14 cellular contexts compared by ENCODE assay signal in genomic region chr17:28864991-28865849, GRCh38. TPM values are rescaled to one million over a fixed set of nuclear protein-coding genes. Genes with fewer than 3 reads are reported as not detected.
DNase-seq lines count a peak whose midpoint lies in the region; ATAC-seq, FAIRE-seq and TF ChIP-seq lines count a peak whose summit lies in the region.
"Had no signal": no experiment of that assay in that cellular context is flagged by ENCODE, and none has a peak within 500 bp of the region (broad histone marks: within the 10 kb centered on the region; RNA-seq: fewer than 3 reads in every experiment).

No MANE protein-coding gene starts in this region.

- peak overlapping the region; percentile 51 for H3K23ac ChIP-seq in neuronal stem cell (ENCODE audit: low read depth, low read length, poor library complexity)

- DNase-seq in GM23248 (no peak), OCI-M2 (lab: John Stamatoyannopoulos, UW; ENCODE audit: unreplicated experiment) (peak; percentile 86), neuronal stem cell (ENCODE audit: low spot score) (no peak), D721Med (ENCODE audit: insufficient read length, low spot score) (no peak), Kasumi-1 (lab: John Stamatoyannopoulos, UW) (no peak)
- no peak for DNase-seq in naive thymus-derived CD4-positive, alpha-beta T cell
- DNase-seq: activated CD4-positive, alpha-beta T cell treated with anti-CD3 and anti-CD28 coated beads for 1 hour; C1 segment of cervical spinal cord; midbrain; stimulated activated CD4-positive, alpha-beta T cell treated with anti-CD3 and anti-CD28 coated beads, Interleukin-4, amount 100 ng/mL, for 24 hours; stimulated activated naive CD4-positive, alpha-beta T cell had no signal

- no peaks in the 10 kb centered on the region for H3K79me2 ChIP-seq in GM23248 (ENCODE audit: insufficient read depth)

- no peaks in the 10 kb centered on the region for H3K79me1 ChIP-seq in neuronal stem cell (ENCODE audit: low read depth, low read length)

- no peaks in the 10 kb centered on the region for H3K27me3 Mint-ChIP-seq in naive thymus-derived CD4-positive, alpha-beta T cell

- H3K9me3 Mint-ChIP-seq in naive thymus-derived CD4-positive, alpha-beta T cell: no peaks in the 10 kb centered on the region

- H3K9ac ChIP-seq in GM23248 (no peak overlapping the region), neuronal stem cell (ENCODE audit: low read depth, low read length, poor library complexity) (no peak overlapping the region)

- no peak overlapping the region for H3K4ac ChIP-seq in neuronal stem cell (ENCODE audit: low read length)

- no peak overlapping the region for H2BK15ac ChIP-seq in neuronal stem cell (ENCODE audit: low read length)

- no peak overlapping the region for H2BK12ac ChIP-seq in neuronal stem cell (ENCODE audit: low read length)

- no peaks in the 10 kb centered on the region for H4K20me1 ChIP-seq in GM23248 (ENCODE audit: insufficient read depth)

- no peak overlapping the region for H4K8ac ChIP-seq in neuronal stem cell (ENCODE audit: low read depth, low read length)

- no peak overlapping the region for H3K4me3 ChIP-seq in GM23248
- H3K4me3 ChIP-seq in neuronal stem cell (ENCODE audit: low read length in 2 of 2): no peak overlapping the region
- no peak overlapping the region for H3K4me3 ChIP-seq in naive thymus-derived CD4-positive, alpha-beta T cell (ENCODE audit: low read length)
- H3K4me3 ChIP-seq: coronary artery had no signal

- no peak overlapping the region for H3K18ac ChIP-seq in neuronal stem cell (ENCODE audit: low read length)

- 80 to 81% methylated on average over 11 of the region's 11 CpGs for WGBS in GM23248 (ENCODE audit: low coverage in 1 of 2, low lambda C conversion rate in 2 of 2, missing lambda C conversion rate in 2 of 2), 2 experiments
- WGBS in neuronal stem cell (ENCODE audit: extremely low coverage in 2 of 2, insufficient read length in 2 of 2, insufficient replicate concordance in 1 of 2), 2 donors: no CpG with 5 or more reads among the region's 11 CpGs

- H2BK5ac ChIP-seq in neuronal stem cell (ENCODE audit: low read length): peak overlapping the region; percentile 30

- H3K36me3 Mint-ChIP-seq in naive thymus-derived CD4-positive, alpha-beta T cell: peaks cover 0 to 4% (median 0%) of the 10 kb centered on the region in 5 donors

- H3K27ac Mint-ChIP-seq in naive thymus-derived CD4-positive, alpha-beta T cell: peak overlapping the region in 2 of 9 donors; percentile 17 to 18

- no peaks in the 10 kb centered on the region for H3K9me2 ChIP-seq in GM23248 (ENCODE audit: insufficient read depth)

- H3K27me3 ChIP-seq in GM23248 (replicated peaks; ENCODE audit: insufficient read depth): no peaks in the 10 kb centered on the region
- H3K27me3 ChIP-seq in neuronal stem cell (ENCODE audit: control insufficient read depth in 3 of 3, insufficient read depth in 3 of 3, low read depth in 1 of 3, low read length in 3 of 3): no peaks in the 10 kb centered on the region
- no peaks in the 10 kb centered on the region for H3K27me3 ChIP-seq in naive thymus-derived CD4-positive, alpha-beta T cell (ENCODE audit: control insufficient read depth in 2 of 2, insufficient read depth in 2 of 2, low read length in 2 of 2)

- no peaks in the 10 kb centered on the region for H3K9me3 ChIP-seq in GM23248 (ENCODE audit: low read depth)
- no peaks in the 10 kb centered on the region for H3K9me3 ChIP-seq in neuronal stem cell (replicated peaks in 1 of 2; ENCODE audit: control insufficient read depth in 2 of 2, insufficient read depth in 1 of 2, low read depth in 1 of 2, low read length in 2 of 2)
- no peaks in the 10 kb centered on the region for H3K9me3 ChIP-seq in naive thymus-derived CD4-positive, alpha-beta T cell (ENCODE audit: control insufficient read depth in 2 of 3, low read length in 3 of 3)

- no peak overlapping the region for H3K27ac ChIP-seq in GM23248
- no peak overlapping the region for H3K27ac ChIP-seq in neuronal stem cell (replicated peaks; ENCODE audit: low read length)
- no peak overlapping the region for H3K27ac ChIP-seq in naive thymus-derived CD4-positive, alpha-beta T cell (ENCODE audit: low read depth, low read length)
- H3K27ac ChIP-seq: coronary artery had no signal

- CTCF ChIA-PET in naive thymus-derived CD4-positive, alpha-beta T cell (lab: Charles Lee): no interaction called here

- no peak for FAIRE-seq in D721Med (lab: Jason Lieb, UNC)

- peaks cover 0 to 6% (median 4%) of the 10 kb centered on the region in 7 donors for H3K4me1 Mint-ChIP-seq in naive thymus-derived CD4-positive, alpha-beta T cell

- H3K4me1 ChIP-seq in GM23248 (ENCODE audit: insufficient read depth): no peaks in the 10 kb centered on the region
- H3K4me1 ChIP-seq in neuronal stem cell (ENCODE audit: control insufficient read depth in 2 of 2, insufficient read depth in 1 of 2, low read depth in 1 of 2, low read length in 2 of 2): no peaks in the 10 kb centered on the region
- no peaks in the 10 kb centered on the region for H3K4me1 ChIP-seq in naive thymus-derived CD4-positive, alpha-beta T cell (ENCODE audit: control insufficient read depth in 2 of 2, insufficient read depth in 2 of 2, low read length in 2 of 2)

- POLR2A ChIA-PET in naive thymus-derived CD4-positive, alpha-beta T cell (lab: Charles Lee): no interaction called here

- intact Hi-C loops in naive thymus-derived CD4-positive, alpha-beta T cell (cut with micrococcal nuclease): no loop called here

- H3K36me3 ChIP-seq in GM23248 (ENCODE audit: low read depth) (no peaks in the 10 kb centered on the region), neuronal stem cell (replicated peaks in 1 of 2; ENCODE audit: control insufficient read depth in 2 of 2, insufficient read depth in 2 of 2, low read length in 2 of 2) (peaks cover 5 to 14% of the 10 kb centered on the region in 2 donors)
- peaks cover 0 to 6% (median 5%) of the 10 kb centered on the region in 3 experiments for H3K36me3 ChIP-seq in naive thymus-derived CD4-positive, alpha-beta T cell (ENCODE audit: control insufficient read depth in 2 of 3, insufficient read depth in 3 of 3, low read length in 3 of 3)

- no peak overlapping the region for H3K4me2 ChIP-seq in GM23248 (ENCODE audit: unreplicated experiment)
- H3K4me2 ChIP-seq in neuronal stem cell (ENCODE audit: insufficient read depth, low read length, poor library complexity, severe bottlenecking): no peak overlapping the region

- TF ChIP-seq CTCF in D721Med (IDR thresholded peaks at IDR 0.05; ENCODE audit: insufficient read depth, missing control alignments): no peak

- peak; percentile 16 for ATAC-seq in esophagus mucosa
- no peak for ATAC-seq in naive thymus-derived CD4-positive, alpha-beta T cell
- no peak for ATAC-seq in GM19395 (IDR thresholded peaks at IDR 0.05; ENCODE audit: unreplicated experiment)

- H2AK5ac ChIP-seq in neuronal stem cell (ENCODE audit: low read depth, low read length): no peak overlapping the region

- H3K14ac ChIP-seq in neuronal stem cell (ENCODE audit: low read length): no peak overlapping the region

- no peaks in the 10 kb centered on the region for H3F3A ChIP-seq in GM23248 (ENCODE audit: insufficient read depth)

- peak overlapping the region; percentile 65; the same call in 1 of the 2 replicates for H2AFZ ChIP-seq in GM23248
- peak overlapping the region; percentile 24 for H2AFZ ChIP-seq in neuronal stem cell (ENCODE audit: low read length)

- no peak overlapping the region for H2BK120ac ChIP-seq in neuronal stem cell (ENCODE audit: low read depth, low read length)

- no peak overlapping the region for H4K91ac ChIP-seq in neuronal stem cell (ENCODE audit: low read depth, low read length, poor library complexity)

- in situ Hi-C loops in GM23248 (cut with MboI): no loop called here

- H3K4me3 Mint-ChIP-seq in naive thymus-derived CD4-positive, alpha-beta T cell: no peak overlapping the region

RNA-seq across cellular contexts. Expression of gene ERAL1, which starts 10.4 kb away (rescaled TPM):
- 34.8 and 40.2 TPM in 2 replicates for total RNA-seq in GM23248 (2014; rRNA removed; shearing (Covaris generic))
- 58.1 and 60.0 TPM in 2 replicates for polyA plus RNA-seq in GM23248 (2016; fragmentation: Nextera tagmentation; extraction: Ambion mirVana)
- total RNA-seq in esophagus mucosa: 31.7 TPM
- polyA plus RNA-seq in neuronal stem cell (2013, experiment 1 of 2): 36.2 TPM
- 39.5 TPM for polyA plus RNA-seq in neuronal stem cell (2013, experiment 2 of 2)
- total RNA-seq in naive thymus-derived CD4-positive, alpha-beta T cell: 10 to 100 TPM; 19.8 to 50.0 (median 24.9) TPM
- polyA plus RNA-seq in naive thymus-derived CD4-positive, alpha-beta T cell: 10 to 100 TPM; 41.3 to 56.6 TPM

RNA-seq across cellular contexts. Expression of gene FAM222B, which starts 22.6 kb away (rescaled TPM):
- total RNA-seq in GM23248 (2014; rRNA removed; shearing (Covaris generic)): 7.6 and 12.9 TPM in 2 replicates
- 11.1 and 11.4 TPM in 2 replicates for polyA plus RNA-seq in GM23248 (2016; fragmentation: Nextera tagmentation; extraction: Ambion mirVana)
- total RNA-seq in esophagus mucosa: 12.2 TPM
- 38.0 TPM for polyA plus RNA-seq in neuronal stem cell (2013, experiment 1 of 2)
- 37.2 TPM for polyA plus RNA-seq in neuronal stem cell (2013, experiment 2 of 2)
- 10 to 100 TPM; 16.5 to 24.4 (median 22.3) TPM for total RNA-seq in naive thymus-derived CD4-positive, alpha-beta T cell
- polyA plus RNA-seq in naive thymus-derived CD4-positive, alpha-beta T cell: 10 to 100 TPM; 11.8 to 23.1 TPM

RNA-seq across cellular contexts. Expression of gene FLOT2, which starts 32.3 kb away (rescaled TPM):
- 28.6 and 33.2 TPM in 2 replicates for total RNA-seq in GM23248 (2014; rRNA removed; shearing (Covaris generic))
- 55.0 TPM in 2 replicates for polyA plus RNA-seq in GM23248 (2016; fragmentation: Nextera tagmentation; extraction: Ambion mirVana)
- total RNA-seq in esophagus mucosa: 111 TPM
- polyA plus RNA-seq in neuronal stem cell (2013, experiment 1 of 2): 95.3 TPM
- polyA plus RNA-seq in neuronal stem cell (2013, experiment 2 of 2): 94.8 TPM
- 100 to 1,000 TPM; 134 to 252 (median 191) TPM for total RNA-seq in naive thymus-derived CD4-positive, alpha-beta T cell
- polyA plus RNA-seq in naive thymus-derived CD4-positive, alpha-beta T cell: 100 to 1,000 TPM; 228 to 309 TPM

RNA-seq across cellular contexts. Expression of gene DHRS13, which starts 37.7 kb away (rescaled TPM):
- 4.7 and 5.2 TPM in 2 replicates for total RNA-seq in GM23248 (2014; rRNA removed; shearing (Covaris generic))
- 2.6 and 3.2 TPM in 2 replicates for polyA plus RNA-seq in GM23248 (2016; fragmentation: Nextera tagmentation; extraction: Ambion mirVana)
- 10.0 TPM for total RNA-seq in esophagus mucosa
- polyA plus RNA-seq in neuronal stem cell (2013, experiment 1 of 2): 15.4 TPM
- 14.5 TPM for polyA plus RNA-seq in neuronal stem cell (2013, experiment 2 of 2)
- total RNA-seq in naive thymus-derived CD4-positive, alpha-beta T cell: 10 to 100 TPM; 20.0 to 51.3 (median 30.4) TPM
- 10 to 100 TPM; 15.3 to 29.9 TPM for polyA plus RNA-seq in naive thymus-derived CD4-positive, alpha-beta T cell
